Comparison of ENCODE assay signal across 8 cellular contexts in genomic region chr10:79286318-79286951, GRCh38.
DNase-seq lines count a peak whose midpoint lies in the region; ATAC-seq and TF ChIP-seq lines count a peak whose summit lies in the region.

No MANE protein-coding gene starts in this region.

- H3K27ac ChIP-seq in DND-41 (ENCODE audit: low read length): no peak overlapping the region
- H3K27ac ChIP-seq in KOPT-K1 (ENCODE audit: low read depth, low read length, poor library complexity, severe bottlenecking): peak overlapping the region; percentile 69
- peak overlapping the region; percentile 34 to 86 (median 64) for H3K27ac ChIP-seq in stomach

- in situ Hi-C loops in HAP-1 (cut with MboI; ENCODE audit: low sequenced_read_pairs): no loop called here

- TF ChIP-seq EP300 in stomach (IDR thresholded peaks at IDR 0.05): no peak

- H3K4me3 Mint-ChIP-seq in natural killer cell: peak overlapping the region; percentile 83

- H4K20me1 ChIP-seq in DND-41 (ENCODE audit: insufficient read depth, low read length): peaks cover 41% of the 10 kb centered on the region

- WGBS in stomach, 5 donors: 27 to 66% (median 62%) methylated on average over 18 to 23 of the region's 23 CpGs

- H3K36me3 Mint-ChIP-seq in natural killer cell: no peaks in the 10 kb centered on the region

- H3K79me2 ChIP-seq in DND-41 (ENCODE audit: insufficient read depth, low read length): no peaks in the 10 kb centered on the region

- H3K36me3 ChIP-seq in DND-41 (ENCODE audit: insufficient read depth, low read length) (peaks cover 56% of the 10 kb centered on the region), KOPT-K1 (ENCODE audit: insufficient read depth, low read length) (peaks cover 72% of the 10 kb centered on the region), stomach (peaks cover 43 to 95% (median 85%) of the 10 kb centered on the region in 4 donors), HAP-1 (replicated peaks) (no peaks in the 10 kb centered on the region)

- no peaks in the 10 kb centered on the region for H3K4me1 ChIP-seq in DND-41 (ENCODE audit: insufficient read depth, low read length)
- H3K4me1 ChIP-seq in stomach: peaks cover 29 to 75% (median 56%) of the 10 kb centered on the region in 4 donors
- no peaks in the 10 kb centered on the region for H3K4me1 ChIP-seq in HAP-1

- H3K27me3 Mint-ChIP-seq in natural killer cell (ENCODE audit: low read depth in 2 of 2): no peaks in the 10 kb centered on the region

- H3K9me3 Mint-ChIP-seq in natural killer cell: no peaks in the 10 kb centered on the region

- no peaks in the 10 kb centered on the region for H3K9me3 ChIP-seq in DND-41 (ENCODE audit: insufficient read depth, low read length, severe bottlenecking)
- no peaks in the 10 kb centered on the region for H3K9me3 ChIP-seq in KOPT-K1 (ENCODE audit: insufficient read depth, low read length, poor library complexity, severe bottlenecking)
- no peaks in the 10 kb centered on the region for H3K9me3 ChIP-seq in stomach
- H3K9me3 ChIP-seq in HAP-1: no peaks in the 10 kb centered on the region

- H2AFZ ChIP-seq in DND-41 (ENCODE audit: low read depth, low read length): no peak overlapping the region

- peak; percentile 19; the same call in 1 of the 3 replicates for ATAC-seq in DND-41 (ENCODE audit: insufficient read depth, low read depth)
- ATAC-seq in GM21390 (IDR thresholded peaks at IDR 0.05; ENCODE audit: unreplicated experiment): peak; percentile 81
- ATAC-seq in natural killer cell: peak; percentile 85 to 95 (median 92)

- H3K4me3 ChIP-seq in DND-41 (ENCODE audit: low read depth in 1 of 2, low read length in 2 of 2): no peak overlapping the region
- no peak overlapping the region for H3K4me3 ChIP-seq in choroid plexus epithelial cell (ENCODE audit: low read depth, low read length)
- H3K4me3 ChIP-seq in stomach: peak overlapping the region in 1 of 4 donors; percentile 8
- H3K4me3 ChIP-seq in HAP-1: no peak overlapping the region

- intact Hi-C loops in natural killer cell (cut with micrococcal nuclease): loop anchor here (1.0 to 2.0 kb wide), 2 partner anchors 30 to 41 kb away; no protein-coding TSS in a partner anchor
- intact Hi-C loops in stomach (cut with DNase I; ENCODE audit: low total_unique reads): no loop called here

- H3K27me3 ChIP-seq in DND-41 (ENCODE audit: insufficient read depth, low read length, poor library complexity) (no peaks in the 10 kb centered on the region), stomach (no peaks in the 10 kb centered on the region), HAP-1 (ENCODE audit: low read depth) (no peaks in the 10 kb centered on the region)

- H3K27ac Mint-ChIP-seq in natural killer cell: peak overlapping the region; percentile 95 to 98

- no peak overlapping the region for H3K9ac ChIP-seq in DND-41 (ENCODE audit: low read depth, low read length)

- no peak for DNase-seq in DND-41
- DNase-seq in activated CD4-positive, alpha-beta T cell treated with anti-CD3 and anti-CD28 coated beads for 48 hours: peak; percentile 87
- DNase-seq in choroid plexus epithelial cell (ENCODE audit: low read depth): peak; percentile 44
- DNase-seq in natural killer cell: peak; percentile 76
- DNase-seq in stomach: peak; percentile 79
- DNase-seq in HAP-1 (ENCODE audit: low spot score in 2 of 2): no peak

- peaks cover 49 to 81% of the 10 kb centered on the region in 2 donors for H3K4me1 Mint-ChIP-seq in natural killer cell

- TF ChIP-seq POLR2A in stomach (IDR thresholded peaks at IDR 0.05): no peak

- no peak overlapping the region for H3K4me2 ChIP-seq in DND-41 (ENCODE audit: insufficient read depth, low read length)

- TF ChIP-seq CTCF in DND-41 (IDR thresholded peaks at IDR 0.05; ENCODE audit: borderline replicate concordance, extremely low read depth, low read length, poor library complexity, severe bottlenecking): no peak
- no peak for TF ChIP-seq CTCF in choroid plexus epithelial cell (conservative IDR thresholded peaks at IDR 0.05; ENCODE audit: low read depth, low read length)
- no peak for TF ChIP-seq CTCF in natural killer cell (IDR thresholded peaks at IDR 0.05)
- no peak for TF ChIP-seq CTCF in stomach (IDR thresholded peaks at IDR 0.05)

Comparison
In these comparisons a context has a peak if more than half of its experiments do, and no peak if none do; other contexts are left out.
1. ATAC-seq: peak in every context shown above with its lines; median percentile 92 in natural killer cell; 81 in GM21390; 19 in DND-41.
2. DNase-seq: peak in activated CD4-positive, alpha-beta T cell treated with anti-CD3 and anti-CD28 coated beads for 48 hours (single experiment), choroid plexus epithelial cell (single experiment), natural killer cell (single experiment) and stomach (single experiment); none in DND-41 (single experiment) and HAP-1 (0 of 2).